In genomic region chr1:153465728-153466625, GRCh38 we compare ENCODE assay signal across 9 cellular contexts. TPM values are rescaled to one million over a fixed set of nuclear protein-coding genes. Genes with fewer than 3 reads are reported as not detected.
A peak's percentile ranks its signal among the peaks of the same experiment; 100 is the strongest.
DNase-seq lines count a peak whose midpoint lies in the region; ATAC-seq and TF ChIP-seq lines count a peak whose summit lies in the region.
"Had no signal": no experiment of that assay in that cellular context is flagged by ENCODE, and none has a peak within 500 bp of the region (broad histone marks: within the 10 kb centered on the region; RNA-seq: fewer than 3 reads in every experiment).

No MANE protein-coding gene starts in this region.

- H3K9ac ChIP-seq in H9 (ENCODE audit: extremely low read depth, insufficient read length, low read length) (no peak overlapping the region), iPS-18a (ENCODE audit: low read length) (peak overlapping the region; percentile 58)

- no peak overlapping the region for H4K91ac ChIP-seq in H9 (ENCODE audit: insufficient read length, low read depth, low read length)

- no peak overlapping the region for H2BK20ac ChIP-seq in H9 (ENCODE audit: low read depth, low read length, poor library complexity, severe bottlenecking)

- H3K27ac Mint-ChIP-seq in H9, result peak overlapping the region in 2 of 3 experiments; percentile 49 to 74; a peak in 2 of 7 replicates

- H3K56ac ChIP-seq in H9 (ENCODE audit: insufficient read length, low read depth, low read length), result no peak overlapping the region

- intact Hi-C loops in adrenal gland (cut with DNase I), result no loop called here

- no peaks in the 10 kb centered on the region for H3K36me3 ChIP-seq in adrenal gland (replicated peaks in 1 of 2)
- no peaks in the 10 kb centered on the region for H3K36me3 ChIP-seq in iPS-18a (ENCODE audit: control insufficient read depth, low read depth, low read length)

- H4K5ac ChIP-seq in H9 (ENCODE audit: insufficient read length, low read depth, low read length), result no peak overlapping the region

- no peaks in the 10 kb centered on the region for H3K79me1 ChIP-seq in H9 (ENCODE audit: insufficient read depth, low read depth, low read length, poor library complexity, severe bottlenecking)

- no peak overlapping the region for H2BK12ac ChIP-seq in H9 (ENCODE audit: insufficient read length, low read depth, low read length)

- TF ChIP-seq CTCF in AG09309 (IDR thresholded peaks at IDR 0.05; ENCODE audit: control insufficient read depth, insufficient read depth, low read depth, low read length, missing control alignments), result peak; percentile 79
- TF ChIP-seq CTCF in H9 (conservative IDR thresholded peaks at IDR 0.05), result peak; percentile 94
- peak; percentile 65 to 93 (median 80) for TF ChIP-seq CTCF in adrenal gland (IDR thresholded peaks at IDR 0.05)

- no peak overlapping the region for H3K23ac ChIP-seq in H9 (ENCODE audit: insufficient read length, low read depth, low read length)

- no peak overlapping the region for H3T11ph ChIP-seq in H9 (ENCODE audit: low read length)

- H3K27me3 Mint-ChIP-seq in H9 (ENCODE audit: low read depth), result peaks cover 16% of the 10 kb centered on the region

- H3K14ac ChIP-seq in H9 (ENCODE audit: insufficient read depth, low read length), result no peak overlapping the region

- no peak overlapping the region for H2AFZ ChIP-seq in H9 (ENCODE audit: low read length)

- no peaks in the 10 kb centered on the region for H3K27me3 ChIP-seq in H9 (ENCODE audit: insufficient read depth, low read length)
- no peaks in the 10 kb centered on the region for H3K27me3 ChIP-seq in adrenal gland
- no peaks in the 10 kb centered on the region for H3K27me3 ChIP-seq in iPS-18a (ENCODE audit: control insufficient read depth, insufficient read depth, low read length)

- peak overlapping the region; percentile 25 for H3K4me2 ChIP-seq in H9 (ENCODE audit: insufficient read depth, insufficient read length, low read length)

- no peak overlapping the region for H2BK120ac ChIP-seq in H9 (ENCODE audit: low read depth, low read length, poor library complexity, severe bottlenecking)

- no CpG with 5 or more reads among the region's 22 CpGs for WGBS in H9 (ENCODE audit: extremely low coverage, insufficient read length, low lambda C conversion rate)
- WGBS in adrenal gland, 4 donors, result 20 to 28% (median 23%) methylated on average over 17 to 22 of the region's 22 CpGs

- H3K36me3 Mint-ChIP-seq in H9 (ENCODE audit: insufficient read depth in 1 of 3, low read depth in 3 of 3), result peaks cover 0 to 4% (median 4%) of the 10 kb centered on the region in 3 experiments; a peak in 3 of 7 replicates

- no peak overlapping the region for H2BK5ac ChIP-seq in H9 (ENCODE audit: insufficient read length, low read length)

- DNase-seq in AG09309 (ENCODE audit: low read depth), result no peak
- DNase-seq in H9, result peak; percentile 81
- peak; percentile 37 for DNase-seq in T follicular helper cell (ENCODE audit: low read depth)
- peak; percentile 40 to 74 (median 62) for DNase-seq in adrenal gland
- DNase-seq in stimulated activated CD4-positive, alpha-beta T cell treated with anti-CD3 and anti-CD28 coated beads, Interleukin-1b, Interleukin-23, amount 100 ng/mL, for 48 hours, result peak; percentile 65
- DNase-seq in NCI-H2107 treated with DMSO at 0.1 percent for 48 hours (lab: John Stamatoyannopoulos, UW; ENCODE audit: unreplicated experiment), result no peak

- no peak overlapping the region for H4K8ac ChIP-seq in H9 (replicated peaks; ENCODE audit: insufficient read length, low read depth, low read length)

- H3K4me1 ChIP-seq in H9 (ENCODE audit: insufficient read depth, low read length) (no peaks in the 10 kb centered on the region), adrenal gland (replicated peaks in 1 of 2) (no peaks in the 10 kb centered on the region), iPS-18a (ENCODE audit: control insufficient read depth, low read depth, low read length) (peaks cover 13% of the 10 kb centered on the region)

- H3K9me3 ChIP-seq in H9 (ENCODE audit: control insufficient read depth, low read depth, low read length) (peaks cover 4% of the 10 kb centered on the region), adrenal gland (replicated peaks in 1 of 3) (no peaks in the 10 kb centered on the region), iPS-18a (ENCODE audit: control insufficient read depth, low read depth, low read length) (no peaks in the 10 kb centered on the region)

- TF ChIP-seq POLR2A in adrenal gland (IDR thresholded peaks at IDR 0.05), result no peak

- no peak overlapping the region for H2BK15ac ChIP-seq in H9 (ENCODE audit: low read depth, low read length)

- H3K79me2 ChIP-seq in H9 (ENCODE audit: insufficient read depth, low read length), result no peaks in the 10 kb centered on the region

- H3K23me2 ChIP-seq in H9 (ENCODE audit: insufficient read length, low read depth, low read length, poor library complexity, severe bottlenecking), result no peaks in the 10 kb centered on the region

- H3K27ac ChIP-seq in H9 (ENCODE audit: insufficient read length, low read depth, low read length) (no peak overlapping the region), adrenal gland (no peak overlapping the region), iPS-18a (ENCODE audit: low read length) (no peak overlapping the region)

- H3K4me1 Mint-ChIP-seq in H9, result peaks cover 16 to 18% of the 10 kb centered on the region in 2 experiments

- H3K4me3 Mint-ChIP-seq in H9, result no peak overlapping the region; a peak in 2 of 5 replicates

- H3K9me3 Mint-ChIP-seq in H9, result peaks cover 7 to 19% of the 10 kb centered on the region in 2 experiments

- H2AK5ac ChIP-seq in H9 (ENCODE audit: insufficient read length, low read length), result no peak overlapping the region

- no peaks in the 10 kb centered on the region for H4K20me1 ChIP-seq in H9 (ENCODE audit: control insufficient read depth, insufficient read depth, insufficient read length)

- no peak overlapping the region for H3K4ac ChIP-seq in H9 (ENCODE audit: low read depth, low read length)

- H3K4me3 ChIP-seq in AG09309 (ENCODE audit: control insufficient read depth, low read depth, low read length), result no peak overlapping the region
- no peak overlapping the region for H3K4me3 ChIP-seq in adrenal gland
- H3K4me3 ChIP-seq in iPS-18a (ENCODE audit: low read length), result peak overlapping the region; percentile 14
- H3K4me3 ChIP-seq: skin epidermis had no signal

- H3K18ac ChIP-seq in H9 (ENCODE audit: insufficient read length, low read depth, low read length), result no peak overlapping the region

- no peak for ATAC-seq in HG02642 (IDR thresholded peaks at IDR 0.05; ENCODE audit: poor library complexity, unreplicated experiment)

RNA-seq across cellular contexts. Expression of gene S100A7, which starts 5.5 kb away (rescaled TPM):
- total RNA-seq in H9 (2021) (not detected in 2 replicates), adrenal gland (not detected)
- polyA plus RNA-seq in adrenal gland, result not detected

RNA-seq across cellular contexts. Expression of gene S100A7A, which starts 49.7 kb away (rescaled TPM):
- not detected in 2 replicates for total RNA-seq in H9 (2021)
- total RNA-seq in adrenal gland, result not detected
- not detected for polyA plus RNA-seq in adrenal gland

Comparison
In these comparisons a context has a peak if more than half of its experiments do, and no peak if none do; other contexts are left out.
1. DNase-seq: peak in H9 (single experiment), T follicular helper cell (single experiment), adrenal gland (7 of 7) and stimulated activated CD4-positive, alpha-beta T cell treated with anti-CD3 and anti-CD28 coated beads, Interleukin-1b, Interleukin-23, amount 100 ng/mL, for 48 hours (single experiment); none in AG09309 (single experiment) and NCI-H2107 treated with DMSO at 0.1 percent for 48 hours (single experiment).
2. Peak in every context shown above with its lines, with median percentiles within 50 percentile points of each other: CTCF ChIP-seq.